8 cellular contexts compared by ENCODE assay signal in the genomic region with DNA sequence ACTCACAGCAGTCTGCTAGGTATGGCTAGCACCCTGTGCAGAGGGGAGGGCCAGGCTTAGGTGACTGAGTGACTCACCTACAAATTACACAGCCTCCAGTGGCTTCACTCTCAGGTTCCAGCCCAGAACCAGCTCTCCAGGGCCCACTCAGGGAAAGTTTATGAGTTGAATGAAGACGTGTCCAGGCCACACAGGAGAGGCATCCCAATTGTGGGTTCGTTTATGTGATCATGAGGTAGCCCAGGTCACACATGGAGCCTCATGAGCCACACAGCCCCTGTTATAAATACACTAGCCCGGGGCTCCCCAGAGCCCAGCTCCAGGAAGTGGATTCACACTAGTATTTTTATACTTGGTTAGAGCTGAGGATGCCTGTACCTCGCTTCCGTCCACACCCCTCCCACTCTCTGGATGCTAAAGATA. TPM values are rescaled to one million over a fixed set of nuclear protein-coding genes. Genes with fewer than 3 reads are reported as not detected.
A peak's percentile ranks its signal among the peaks of the same experiment; 100 is the strongest.
DNase-seq lines count a peak whose midpoint lies in the region; ATAC-seq and FAIRE-seq lines count a peak whose summit lies in the region.
"Not testable (repeated sequence)": the region's sequence is repeated elsewhere in the genome, so short reads cannot be mapped to it uniquely, and the experiment has no call there.

No MANE protein-coding gene starts in this region.

- not testable (repeated sequence) for H3K27ac Mint-ChIP-seq in activated CD4-positive, alpha-beta T cell treated with anti-CD3 and anti-CD28 coated beads, Interleukin-2, amount 10 ng/mL, durations not matched to agents 24 days and 14 days; effector memory CD8-positive, alpha-beta T cell

- not testable (repeated sequence) for H3K36me3 Mint-ChIP-seq in activated CD4-positive, alpha-beta T cell treated with anti-CD3 and anti-CD28 coated beads, Interleukin-2, amount 10 ng/mL, durations not matched to agents 24 days and 14 days (ENCODE audit: low read depth); effector memory CD8-positive, alpha-beta T cell (ENCODE audit: insufficient read depth)

- ATAC-seq in GM19452 (IDR thresholded peaks at IDR 0.05; ENCODE audit: unreplicated experiment) (peak; percentile 72), GM21723 (IDR thresholded peaks at IDR 0.05; ENCODE audit: unreplicated experiment) (peak; percentile 69), HG03095 (IDR thresholded peaks at IDR 0.05; ENCODE audit: unreplicated experiment) (peak; percentile 73), HG03460 (IDR thresholded peaks at IDR 0.05; ENCODE audit: unreplicated experiment) (peak; percentile 82)
- peak; percentile 61 for ATAC-seq in effector memory CD8-positive, alpha-beta T cell (replicated peaks)
- peak; percentile 78 for ATAC-seq in stimulated activated naive CD8-positive, alpha-beta T cell treated with anti-CD3 and anti-CD28 coated beads, Interleukin-15, Interleukin-2, amounts not matched to agents 100 U/mL and 50 U/mL, for 24 hours

- H3K9me3 Mint-ChIP-seq in activated CD4-positive, alpha-beta T cell treated with anti-CD3 and anti-CD28 coated beads, Interleukin-2, amount 10 ng/mL, durations not matched to agents 24 days and 14 days; effector memory CD8-positive, alpha-beta T cell: not testable (repeated sequence)

- FAIRE-seq in GM18507 (lab: Jason Lieb, UNC): peak; percentile 85

- H3K4me1 Mint-ChIP-seq in activated CD4-positive, alpha-beta T cell treated with anti-CD3 and anti-CD28 coated beads, Interleukin-2, amount 10 ng/mL, durations not matched to agents 24 days and 14 days; effector memory CD8-positive, alpha-beta T cell (ENCODE audit: low read depth in 2 of 2): not testable (repeated sequence)

- intact Hi-C loops in activated CD4-positive, alpha-beta T cell treated with anti-CD3 and anti-CD28 coated beads, Interleukin-2, amount 10 ng/mL, durations not matched to agents 24 days and 14 days (cut with micrococcal nuclease): not testable (repeated sequence)

- not testable (repeated sequence) for DNase-seq in GM18507 (ENCODE audit: extremely low spot score, insufficient read length, low read depth); stimulated activated naive CD8-positive, alpha-beta T cell treated with anti-CD3 and anti-CD28 coated beads, Interleukin-15, Interleukin-2, amounts not matched to agents 100 U/mL and 50 U/mL, for 24 hours
- peak; percentile 58 for DNase-seq in activated CD4-positive, alpha-beta T cell treated with anti-CD3 and anti-CD28 coated beads, Interleukin-2, amount 10 ng/mL, durations not matched to agents 24 days and 14 days
- peak in 1 of 3 experiments; percentile 0 for DNase-seq in effector memory CD8-positive, alpha-beta T cell

- not testable (repeated sequence) for H3K4me3 Mint-ChIP-seq in activated CD4-positive, alpha-beta T cell treated with anti-CD3 and anti-CD28 coated beads, Interleukin-2, amount 10 ng/mL, durations not matched to agents 24 days and 14 days; effector memory CD8-positive, alpha-beta T cell

- not testable (repeated sequence) for H3K27me3 Mint-ChIP-seq in activated CD4-positive, alpha-beta T cell treated with anti-CD3 and anti-CD28 coated beads, Interleukin-2, amount 10 ng/mL, durations not matched to agents 24 days and 14 days; effector memory CD8-positive, alpha-beta T cell

RNA-seq across cellular contexts. Expression of a gene that starts 27.5 kb away (rescaled TPM):
- total RNA-seq in activated CD4-positive, alpha-beta T cell treated with anti-CD3 and anti-CD28 coated beads, Interleukin-2, amount 10 ng/mL, durations not matched to agents 24 days and 14 days: 88.9 and 89.8 TPM in 2 replicates

RNA-seq across cellular contexts. Expression of a gene that starts 27.7 kb away (rescaled TPM):
- 97.7 and 99.9 TPM in 2 replicates for total RNA-seq in activated CD4-positive, alpha-beta T cell treated with anti-CD3 and anti-CD28 coated beads, Interleukin-2, amount 10 ng/mL, durations not matched to agents 24 days and 14 days

RNA-seq across cellular contexts. Expression of a gene that starts 46.5 kb away (rescaled TPM):
- total RNA-seq in activated CD4-positive, alpha-beta T cell treated with anti-CD3 and anti-CD28 coated beads, Interleukin-2, amount 10 ng/mL, durations not matched to agents 24 days and 14 days: 0.26 and 0.76 TPM in 2 replicates

RNA-seq across cellular contexts. Expression of a gene that starts 52.1 kb away (rescaled TPM):
- total RNA-seq in activated CD4-positive, alpha-beta T cell treated with anti-CD3 and anti-CD28 coated beads, Interleukin-2, amount 10 ng/mL, durations not matched to agents 24 days and 14 days: 68.4 and 72.6 TPM in 2 replicates
